ENCODE assay signal across 8 cellular contexts in genomic region chr11:84780689-84781293, GRCh38.
A peak's percentile ranks its signal among the peaks of the same experiment; 100 is the strongest.
DNase-seq lines count a peak whose midpoint lies in the region; ATAC-seq and TF ChIP-seq lines count a peak whose summit lies in the region.

No MANE protein-coding gene starts in this region.

- H4K5ac ChIP-seq in H9 (ENCODE audit: insufficient read length, low read depth, low read length), result no peak overlapping the region

- H3K4me1 ChIP-seq in BE2C, result no peaks in the 10 kb centered on the region
- no peaks in the 10 kb centered on the region for H3K4me1 ChIP-seq in H9 (ENCODE audit: insufficient read depth, low read length)
- no peaks in the 10 kb centered on the region for H3K4me1 ChIP-seq in Panc1 (ENCODE audit: control insufficient read depth, insufficient read depth, low read length)
- H3K4me1 ChIP-seq in tibial artery, result no peaks in the 10 kb centered on the region

- H2BK5ac ChIP-seq in H9 (ENCODE audit: insufficient read length, low read length), result no peak overlapping the region

- H2BK12ac ChIP-seq in H9 (ENCODE audit: insufficient read length, low read depth, low read length), result no peak overlapping the region

- H2BK15ac ChIP-seq in H9 (ENCODE audit: low read depth, low read length), result no peak overlapping the region

- H3K9me3 Mint-ChIP-seq in H9, result no peaks in the 10 kb centered on the region
- peaks cover 13% of the 10 kb centered on the region for H3K9me3 Mint-ChIP-seq in activated naive CD8-positive, alpha-beta T cell treated with anti-CD3 and anti-CD28 coated beads, Interleukin-2, amount 50 U/mL, for 24 hours
- H3K9me3 Mint-ChIP-seq in effector memory CD8-positive, alpha-beta T cell, result peaks cover 8 to 25% of the 10 kb centered on the region in 2 donors

- no peak overlapping the region for H2AK5ac ChIP-seq in H9 (ENCODE audit: insufficient read length, low read length)

- no peaks in the 10 kb centered on the region for H3K36me3 Mint-ChIP-seq in H9 (ENCODE audit: insufficient read depth in 1 of 3, low read depth in 3 of 3)
- no peaks in the 10 kb centered on the region for H3K36me3 Mint-ChIP-seq in activated naive CD8-positive, alpha-beta T cell treated with anti-CD3 and anti-CD28 coated beads, Interleukin-2, amount 50 U/mL, for 24 hours (ENCODE audit: low read depth)
- H3K36me3 Mint-ChIP-seq in effector memory CD8-positive, alpha-beta T cell (ENCODE audit: insufficient read depth), result no peaks in the 10 kb centered on the region

- no peaks in the 10 kb centered on the region for H3K79me1 ChIP-seq in H9 (ENCODE audit: insufficient read depth, low read depth, low read length, poor library complexity, severe bottlenecking)

- no peak overlapping the region for H3K4me3 Mint-ChIP-seq in H9
- no peak overlapping the region for H3K4me3 Mint-ChIP-seq in activated naive CD8-positive, alpha-beta T cell treated with anti-CD3 and anti-CD28 coated beads, Interleukin-2, amount 50 U/mL, for 24 hours
- no peak overlapping the region for H3K4me3 Mint-ChIP-seq in effector memory CD8-positive, alpha-beta T cell

- POLR2A ChIA-PET in Panc1 (lab: Charles Lee), result no interaction called here

- no peaks in the 10 kb centered on the region for H3K23me2 ChIP-seq in H9 (ENCODE audit: insufficient read length, low read depth, low read length, poor library complexity, severe bottlenecking)

- H3K23ac ChIP-seq in H9 (ENCODE audit: insufficient read length, low read depth, low read length), result no peak overlapping the region

- H3K27me3 ChIP-seq in BE2C (no peaks in the 10 kb centered on the region; the same call in 1 of the 2 replicates), H9 (ENCODE audit: insufficient read depth, low read length) (no peaks in the 10 kb centered on the region), Panc1 (ENCODE audit: control insufficient read depth, insufficient read depth, low read length) (no peaks in the 10 kb centered on the region), tibial artery (no peaks in the 10 kb centered on the region)

- no peak overlapping the region for H3K4me2 ChIP-seq in H9 (ENCODE audit: insufficient read depth, insufficient read length, low read length)

- H3K36me3 ChIP-seq in BE2C (no peaks in the 10 kb centered on the region), Panc1 (ENCODE audit: control insufficient read depth, insufficient read depth, low read length) (no peaks in the 10 kb centered on the region), tibial artery (no peaks in the 10 kb centered on the region)

- no peaks in the 10 kb centered on the region for H4K20me1 ChIP-seq in H9 (ENCODE audit: control insufficient read depth, insufficient read depth, insufficient read length)

- no peak overlapping the region for H3K18ac ChIP-seq in H9 (ENCODE audit: insufficient read length, low read depth, low read length)

- BruUV-seq in Panc1 (replicated peaks; lab: Mats Ljungman, UMichigan), result no TSS peak

- intact Hi-C loops in Panc1 (cut with micrococcal nuclease; ENCODE audit: unreplicated experiment), result loop anchor here (1.0 kb wide), 1 partner anchor 811 kb away; no protein-coding TSS in a partner anchor
- intact Hi-C loops in tibial artery (cut with DNase I; ENCODE audit: low total_unique reads), result no loop called here

- CTCF ChIA-PET in Panc1 (lab: Charles Lee), result interaction anchor here (0.6 to 1.0 kb wide), 6 partner anchors 10 to 1012 kb away, joined by 3 to 5 read pairs (median 4); no protein-coding TSS in a partner anchor

- 0 out of 2 replicates have a peak, but pooled peaks have one; percentile 65 for ATAC-seq in Panc1
- ATAC-seq in activated naive CD8-positive, alpha-beta T cell treated with anti-CD3 and anti-CD28 coated beads, Interleukin-2, amount 50 U/mL, for 24 hours, result no peak
- ATAC-seq in effector memory CD8-positive, alpha-beta T cell (replicated peaks), result no peak

- H2BK20ac ChIP-seq in H9 (ENCODE audit: low read depth, low read length, poor library complexity, severe bottlenecking), result no peak overlapping the region

- DNase-seq in BE2C (no peak), H9 (no peak), Panc1 (ENCODE audit: low read depth, low spot score) (peak; percentile 5), foreskin fibroblast (peak in 1 of 2 donors; percentile 8), tibial artery (no peak), GM13976 (ENCODE audit: low spot score) (no peak)
- no peak for DNase-seq in activated naive CD8-positive, alpha-beta T cell treated with anti-CD3 and anti-CD28 coated beads, Interleukin-2, amount 50 U/mL, for 24 hours
- no peak for DNase-seq in effector memory CD8-positive, alpha-beta T cell

- no peak overlapping the region for H3K9ac ChIP-seq in H9 (ENCODE audit: extremely low read depth, insufficient read length, low read length)

- H3T11ph ChIP-seq in H9 (ENCODE audit: low read length), result no peak overlapping the region

- H2AFZ ChIP-seq in H9 (ENCODE audit: low read length), result no peak overlapping the region

- WGBS in H9 (ENCODE audit: extremely low coverage, insufficient read length, low lambda C conversion rate), result no CpG with 5 or more reads among the region's 3 CpGs

- H3K56ac ChIP-seq in H9 (ENCODE audit: insufficient read length, low read depth, low read length), result no peak overlapping the region

- H3K14ac ChIP-seq in H9 (ENCODE audit: insufficient read depth, low read length), result no peak overlapping the region

- no peak overlapping the region for H2BK120ac ChIP-seq in H9 (ENCODE audit: low read depth, low read length, poor library complexity, severe bottlenecking)

- no peaks in the 10 kb centered on the region for H3K9me3 ChIP-seq in BE2C
- H3K9me3 ChIP-seq in H9 (ENCODE audit: control insufficient read depth, low read depth, low read length), result no peaks in the 10 kb centered on the region
- H3K9me3 ChIP-seq in Panc1 (ENCODE audit: control insufficient read depth, insufficient read depth, low read depth, low read length), result no peaks in the 10 kb centered on the region
- no peaks in the 10 kb centered on the region for H3K9me3 ChIP-seq in tibial artery

- in situ Hi-C loops in Panc1 (cut with HindIII; ENCODE audit: low pct_unique_long_range_greater_than_20kb, low sequenced_read_pairs), result no loop called here
- in situ Hi-C loops in GM13976 (cut with MboI; ENCODE audit: low sequenced_read_pairs, unreplicated experiment), result loop anchor here (25.0 kb wide), 1 partner anchor 807 kb away; no protein-coding TSS in a partner anchor

- no peaks in the 10 kb centered on the region for H3K79me2 ChIP-seq in H9 (ENCODE audit: insufficient read depth, low read length)

- H3K27ac ChIP-seq in H9 (ENCODE audit: insufficient read length, low read depth, low read length) (no peak overlapping the region), Panc1 (ENCODE audit: low read length) (no peak overlapping the region), tibial artery (no peak overlapping the region)

- H3K27me3 Mint-ChIP-seq in H9 (ENCODE audit: low read depth), result no peaks in the 10 kb centered on the region
- no peaks in the 10 kb centered on the region for H3K27me3 Mint-ChIP-seq in activated naive CD8-positive, alpha-beta T cell treated with anti-CD3 and anti-CD28 coated beads, Interleukin-2, amount 50 U/mL, for 24 hours
- H3K27me3 Mint-ChIP-seq in effector memory CD8-positive, alpha-beta T cell, result no peaks in the 10 kb centered on the region

- no peak overlapping the region for H4K8ac ChIP-seq in H9 (replicated peaks; ENCODE audit: insufficient read length, low read depth, low read length)

- peaks cover 2% of the 10 kb centered on the region in 2 experiments; a peak in 1 of 4 replicates for H3K4me1 Mint-ChIP-seq in H9
- no peaks in the 10 kb centered on the region for H3K4me1 Mint-ChIP-seq in activated naive CD8-positive, alpha-beta T cell treated with anti-CD3 and anti-CD28 coated beads, Interleukin-2, amount 50 U/mL, for 24 hours
- no peaks in the 10 kb centered on the region for H3K4me1 Mint-ChIP-seq in effector memory CD8-positive, alpha-beta T cell (ENCODE audit: low read depth in 2 of 2)

- peak; percentile 54 for TF ChIP-seq CTCF in BE2C (IDR thresholded peaks at IDR 0.05; ENCODE audit: low read depth, low read length)
- peak; percentile 66 for TF ChIP-seq CTCF in H9 (conservative IDR thresholded peaks at IDR 0.05)
- peak; percentile 62; the same call in 1 of the 2 replicates for TF ChIP-seq CTCF in Panc1 (IDR thresholded peaks at IDR 0.05)
- TF ChIP-seq CTCF in foreskin fibroblast (IDR thresholded peaks at IDR 0.05; ENCODE audit: low read depth, low read length), result peak; percentile 41
- peak; percentile 30 to 40 for TF ChIP-seq CTCF in tibial artery (IDR thresholded peaks at IDR 0.05)
- no peak for TF ChIP-seq CTCF in GM13976 (IDR thresholded peaks at IDR 0.05; ENCODE audit: borderline replicate concordance, control extremely low read depth, extremely low read depth, insufficient read depth, missing control alignments)

- H3K4ac ChIP-seq in H9 (ENCODE audit: low read depth, low read length), result no peak overlapping the region

- 0 out of 7 replicates have a peak overlapping the region, but pooled peaks of 1 of the 3 experiments have one; percentile 33 for H3K27ac Mint-ChIP-seq in H9
- no peak overlapping the region for H3K27ac Mint-ChIP-seq in activated naive CD8-positive, alpha-beta T cell treated with anti-CD3 and anti-CD28 coated beads, Interleukin-2, amount 50 U/mL, for 24 hours
- H3K27ac Mint-ChIP-seq in effector memory CD8-positive, alpha-beta T cell, result no peak overlapping the region

- no peak overlapping the region for H4K91ac ChIP-seq in H9 (ENCODE audit: insufficient read length, low read depth, low read length)

- no peak overlapping the region for H3K4me3 ChIP-seq in BE2C (ENCODE audit: low read depth, low read length)
- no peak overlapping the region for H3K4me3 ChIP-seq in Panc1 (ENCODE audit: low read depth in 2 of 2, low read length in 2 of 2)
- H3K4me3 ChIP-seq in foreskin fibroblast (ENCODE audit: low read depth in 1 of 2, low read length in 2 of 2), result no peak overlapping the region
- H3K4me3 ChIP-seq in tibial artery, result no peak overlapping the region
